ENCODE assay signal across 13 cellular contexts in genomic region chr16:74603848-74604247, GRCh38. TPM values are rescaled to one million over a fixed set of nuclear protein-coding genes. Genes with fewer than 3 reads are reported as not detected.
DNase-seq lines count a peak whose midpoint lies in the region; ATAC-seq, FAIRE-seq and TF ChIP-seq lines count a peak whose summit lies in the region.
"Had no signal": no experiment of that assay in that cellular context is flagged by ENCODE, and none has a peak within 500 bp of the region (broad histone marks: within the 10 kb centered on the region; RNA-seq: fewer than 3 reads in every experiment).

No MANE protein-coding gene starts in this region.

- 74% methylated on average over 3 of the region's 4 CpGs; no CpG with 5 or more reads in 1 of the 2 experiments for WGBS in IMR-90 (ENCODE audit: extremely low coverage in 2 of 2, insufficient read length in 1 of 2), 2 experiments
- 99% methylated on average over 4 of the region's 4 CpGs for WGBS in GM12878 (ENCODE audit: insufficient coverage, insufficient replicate concordance, low lambda C conversion rate, missing lambda C conversion rate)

- no peak overlapping the region for H4K5ac ChIP-seq in IMR-90 (ENCODE audit: low read depth, low read length)

- no peak overlapping the region for H2BK120ac ChIP-seq in IMR-90 (ENCODE audit: low read depth, low read length)

- in situ Hi-C loops in IMR-90 (cut with MboI; ENCODE audit: low sequenced_read_pairs) = no loop called here
- in situ Hi-C loops in GM12878 (cut with MboI) = no loop called here

- dilution Hi-C loops in IMR-90 (cut with HindIII; ENCODE audit: low sequenced_read_pairs, unreplicated experiment) = no loop called here

- peaks cover 82% of the 10 kb centered on the region for H3K4me1 Mint-ChIP-seq in CD4-positive, alpha-beta T cell (ENCODE audit: low read depth)
- H3K4me1 Mint-ChIP-seq in naive thymus-derived CD4-positive, alpha-beta T cell = peaks cover 65 to 87% (median 78%) of the 10 kb centered on the region in 7 donors
- peaks cover 28% of the 10 kb centered on the region for H3K4me1 Mint-ChIP-seq in endothelial cell (ENCODE audit: unreplicated experiment)

- H3K9ac ChIP-seq in IMR-90 (ENCODE audit: low read depth, low read length) (no peak overlapping the region), GM12878 (ENCODE audit: control insufficient read depth, insufficient read depth, low read length) (no peak overlapping the region)

- intact Hi-C loops in CD4-positive, alpha-beta T cell (cut with DNase I, micrococcal nuclease) = loop anchor here in 1 of 2 experiments (10.0 kb wide), 2 partner anchors 239 to 1939 kb away; no protein-coding TSS in a partner anchor
- intact Hi-C loops in IMR-90 (cut with micrococcal nuclease) = no loop called here
- intact Hi-C loops in GM12878 (cut with micrococcal nuclease; ENCODE audit: unreplicated experiment) = loop anchor here (10.0 kb wide), 1 partner anchor 109 kb away; no protein-coding TSS in a partner anchor
- intact Hi-C loops in naive thymus-derived CD4-positive, alpha-beta T cell (cut with micrococcal nuclease) = loop anchor here (2.0 to 10.0 kb wide), 5 partner anchors 37 to 861 kb away; partner anchors contain the start of gene TMEM170A (in 1 of the 2)
- intact Hi-C loops in sciatic nerve (cut with DNase I) = no loop called here

- H2BK20ac ChIP-seq in IMR-90 (ENCODE audit: low read depth, low read length) = no peak overlapping the region

- no peak overlapping the region for H3K4ac ChIP-seq in IMR-90 (ENCODE audit: low read depth, low read length)

- no TSS peak for BruUV-seq in IMR-90 (replicated peaks; lab: Mats Ljungman, UMichigan)
- BruUV-seq in GM12878 (replicated peaks; lab: Mats Ljungman, UMichigan) = no TSS peak

- H2AFZ ChIP-seq in IMR-90 (replicated peaks; ENCODE audit: low read length, poor library complexity) = no peak overlapping the region
- H2AFZ ChIP-seq in GM12878 (ENCODE audit: control insufficient read depth, low read depth, low read length) = no peak overlapping the region

- no peak overlapping the region for H3K56ac ChIP-seq in IMR-90 (ENCODE audit: extremely low read depth, insufficient read depth, low read length)

- no peak overlapping the region for H2BK15ac ChIP-seq in IMR-90 (ENCODE audit: low read depth, low read length)

- no peak overlapping the region for H2AK9ac ChIP-seq in IMR-90 (replicated peaks; ENCODE audit: low read depth, low read length, poor library complexity)

- TF ChIP-seq POLR2A in IMR-90 (IDR thresholded peaks at IDR 0.05; ENCODE audit: low read depth, low read length) = no peak
- TF ChIP-seq POLR2A in GM12878 (IDR thresholded peaks at IDR 0.05; ENCODE audit: low read depth, low read length) = no peak

- TF ChIP-seq RAD21 in IMR-90 (IDR thresholded peaks at IDR 0.05; ENCODE audit: low read length) (no peak), GM12878 (IDR thresholded peaks at IDR 0.05; ENCODE audit: insufficient read depth, low read depth, low read length) (no peak)

- no peak for ATAC-seq in CD4-positive, alpha-beta T cell (ENCODE audit: poor library complexity)
- ATAC-seq in IMR-90 (ENCODE audit: low read depth) (no peak), GM12878 (no peak), GM21825 (IDR thresholded peaks at IDR 0.05; ENCODE audit: unreplicated experiment) (no peak), sciatic nerve (no peak)
- no peak for ATAC-seq in naive thymus-derived CD4-positive, alpha-beta T cell
- ATAC-seq: esophagus mucosa had no signal

- no peaks in the 10 kb centered on the region for H3K9me3 ChIP-seq in CD4-positive, alpha-beta T cell (ENCODE audit: control insufficient read depth, low read length)
- no peaks in the 10 kb centered on the region for H3K9me3 ChIP-seq in IMR-90 (ENCODE audit: control insufficient read depth, insufficient read depth, low read length)
- no peaks in the 10 kb centered on the region for H3K9me3 ChIP-seq in GM12878 (replicated peaks; ENCODE audit: control insufficient read depth, insufficient read depth, low read length)
- no peaks in the 10 kb centered on the region for H3K9me3 ChIP-seq in naive thymus-derived CD4-positive, alpha-beta T cell (ENCODE audit: control insufficient read depth in 2 of 3, low read length in 3 of 3)
- H3K9me3 ChIP-seq: spleen had no signal

- no peak for DNase-seq in CD4-positive, alpha-beta T cell
- DNase-seq in IMR-90 (peak; percentile 21), GM12878 (ENCODE audit: low read depth, low spot score) (no peak), endothelial cell (ENCODE audit: low spot score) (no peak), KG1 (lab: John Stamatoyannopoulos, UW) (no peak), sciatic nerve (ENCODE audit: low spot score) (no peak)
- no peak for DNase-seq in naive thymus-derived CD4-positive, alpha-beta T cell
- DNase-seq: COR-L47; MM.1S; NK-92 treated with Interleukin-12 subunit alpha and Interleukin-12 subunit beta, amount 100 ng/mL, for 24 hours; spleen had no signal

- SMC1A ChIA-PET in GM12878 (lab: Charles Lee; ENCODE audit: uncharacterized antibody, unreplicated experiment) = interaction anchor here (1.2 kb wide), 1 partner anchor 74 kb away, joined by 3 read pairs; no protein-coding TSS in a partner anchor

- H3K9me1 ChIP-seq in IMR-90 (ENCODE audit: insufficient read depth, low read length) = peaks cover 9% of the 10 kb centered on the region

- peaks cover 57% of the 10 kb centered on the region for H4K20me1 ChIP-seq in IMR-90 (ENCODE audit: insufficient read depth, low read length)
- no peaks in the 10 kb centered on the region; the same call in 1 of the 2 replicates for H4K20me1 ChIP-seq in GM12878 (ENCODE audit: control insufficient read depth, insufficient read depth)

- no peak for FAIRE-seq in GM12878 (lab: Jason Lieb, UNC)

- TF ChIP-seq CTCF in CD4-positive, alpha-beta T cell (IDR thresholded peaks at IDR 0.05) = no peak
- no peak for TF ChIP-seq CTCF in IMR-90 (conservative IDR thresholded peaks at IDR 0.05; ENCODE audit: low read depth, low read length)
- no peak for TF ChIP-seq CTCF in GM12878 (IDR thresholded peaks at IDR 0.05 in 2 of 3, conservative IDR thresholded peaks at IDR 0.05 in 1 of 3; ENCODE audit: control insufficient read depth in 2 of 3, extremely low read depth in 1 of 3, insufficient read depth in 1 of 3, low read depth in 3 of 3, low read length in 3 of 3)
- no peak for TF ChIP-seq CTCF in endothelial cell (IDR thresholded peaks at IDR 0.05; ENCODE audit: unreplicated experiment)

- H3K14ac ChIP-seq in IMR-90 (replicated peaks; ENCODE audit: low read depth, low read length) = no peak overlapping the region

- peaks cover 12% of the 10 kb centered on the region for H3K4me1 ChIP-seq in IMR-90 (ENCODE audit: control insufficient read depth, insufficient read depth, low read length)
- peaks cover 11% of the 10 kb centered on the region; the same call in 1 of the 2 replicates for H3K4me1 ChIP-seq in GM12878 (ENCODE audit: control insufficient read depth, insufficient read depth, low read length)
- peaks cover 49 to 56% of the 10 kb centered on the region in 2 donors for H3K4me1 ChIP-seq in naive thymus-derived CD4-positive, alpha-beta T cell (ENCODE audit: control insufficient read depth in 2 of 2, insufficient read depth in 2 of 2, low read length in 2 of 2)

- peak overlapping the region; percentile 95 for H3K27ac Mint-ChIP-seq in CD4-positive, alpha-beta T cell
- H3K27ac Mint-ChIP-seq in naive thymus-derived CD4-positive, alpha-beta T cell = peak overlapping the region in 8 of 9 donors; percentile 87 to 97 (median 95)
- H3K27ac Mint-ChIP-seq in endothelial cell (ENCODE audit: unreplicated experiment) = no peak overlapping the region

- H4K8ac ChIP-seq in IMR-90 (ENCODE audit: low read depth in 2 of 2, low read length in 2 of 2) = no peak overlapping the region

- H2BK5ac ChIP-seq in IMR-90 (ENCODE audit: low read depth, low read length, poor library complexity, severe bottlenecking) = no peak overlapping the region

- TF ChIP-seq EP300 in GM12878 (IDR thresholded peaks at IDR 0.05; ENCODE audit: borderline replicate concordance in 1 of 2, control insufficient read depth in 1 of 2, low read depth in 2 of 2, low read length in 2 of 2) = no peak

- H3K27ac ChIP-seq in CD4-positive, alpha-beta T cell (ENCODE audit: low read depth, low read length) = no peak overlapping the region
- H3K27ac ChIP-seq in IMR-90 (ENCODE audit: insufficient read depth, low read length) (no peak overlapping the region), GM12878 (ENCODE audit: control insufficient read depth, insufficient read depth) (no peak overlapping the region)
- peak overlapping the region; percentile 91 for H3K27ac ChIP-seq in naive thymus-derived CD4-positive, alpha-beta T cell (ENCODE audit: low read depth, low read length)
- H3K27ac ChIP-seq: spleen had no signal

- H3K79me2 ChIP-seq in GM12878 (ENCODE audit: control insufficient read depth, insufficient read depth, low read length) = peaks cover 73% of the 10 kb centered on the region

- H3K18ac ChIP-seq in IMR-90 (ENCODE audit: low read depth, low read length) = no peak overlapping the region

- H3K27me3 ChIP-seq in CD4-positive, alpha-beta T cell (ENCODE audit: control insufficient read depth, insufficient read depth, low read length) = no peaks in the 10 kb centered on the region
- H3K27me3 ChIP-seq in IMR-90 (ENCODE audit: control insufficient read depth, insufficient read depth, low read length) (no peaks in the 10 kb centered on the region), GM12878 (replicated peaks in 1 of 2; ENCODE audit: control insufficient read depth in 2 of 2, insufficient read depth in 2 of 2, low read length in 1 of 2) (no peaks in the 10 kb centered on the region)
- H3K27me3 ChIP-seq in naive thymus-derived CD4-positive, alpha-beta T cell (ENCODE audit: control insufficient read depth in 2 of 2, insufficient read depth in 2 of 2, low read length in 2 of 2) = no peaks in the 10 kb centered on the region
- H3K27me3 ChIP-seq: spleen had no signal

- CTCF ChIA-PET in CD4-positive, alpha-beta T cell (lab: Charles Lee) = no interaction called here
- CTCF ChIA-PET in IMR-90 (lab: Yijun Ruan, JAX) (no interaction called here), GM12878 (lab: Yijun Ruan, JAX) (no interaction called here)
- CTCF ChIA-PET in naive thymus-derived CD4-positive, alpha-beta T cell (lab: Charles Lee) = interaction anchor here (0.8 kb wide), 1 partner anchor 14 kb away, joined by 3 read pairs; no protein-coding TSS in a partner anchor

- H3K4me3 Mint-ChIP-seq in CD4-positive, alpha-beta T cell = peak overlapping the region; percentile 95
- H3K4me3 Mint-ChIP-seq in naive thymus-derived CD4-positive, alpha-beta T cell = peak overlapping the region; percentile 88 to 100 (median 98)
- no peak overlapping the region for H3K4me3 Mint-ChIP-seq in endothelial cell (ENCODE audit: unreplicated experiment)

- H3K36me3 Mint-ChIP-seq in CD4-positive, alpha-beta T cell (ENCODE audit: low read depth) = peaks cover 38% of the 10 kb centered on the region
- H3K36me3 Mint-ChIP-seq in naive thymus-derived CD4-positive, alpha-beta T cell = peaks cover 0 to 23% (median 8%) of the 10 kb centered on the region in 5 donors
- H3K36me3 Mint-ChIP-seq in endothelial cell (ENCODE audit: low read depth, unreplicated experiment) = peaks cover 10% of the 10 kb centered on the region

- H3K27me3 Mint-ChIP-seq in CD4-positive, alpha-beta T cell = no peaks in the 10 kb centered on the region
- no peaks in the 10 kb centered on the region for H3K27me3 Mint-ChIP-seq in naive thymus-derived CD4-positive, alpha-beta T cell
- H3K27me3 Mint-ChIP-seq in endothelial cell (ENCODE audit: unreplicated experiment) = peaks cover 5% of the 10 kb centered on the region

- RAD21 ChIA-PET in GM12878 (lab: Charles Lee; ENCODE audit: unreplicated experiment) = interaction anchor here (0.7 kb wide), 1 partner anchor 32 kb away, joined by 4 read pairs; no protein-coding TSS in a partner anchor

- no peak overlapping the region for H3K4me2 ChIP-seq in IMR-90 (ENCODE audit: low read depth, low read length)
- peak overlapping the region; percentile 53 for H3K4me2 ChIP-seq in GM12878 (ENCODE audit: control insufficient read depth, insufficient read depth)

- POLR2A ChIA-PET in CD4-positive, alpha-beta T cell (lab: Charles Lee) = interaction anchor here (0.6 kb wide), 1 partner anchor 64 kb away, joined by 3 read pairs; no protein-coding TSS in a partner anchor
- POLR2A ChIA-PET in IMR-90 (lab: Charles Lee; ENCODE audit: unreplicated experiment) = no interaction called here
- POLR2A ChIA-PET in GM12878 (lab: Charles Lee) = no interaction called here
- POLR2A ChIA-PET in naive thymus-derived CD4-positive, alpha-beta T cell (lab: Charles Lee) = interaction anchor here (0.6 kb wide), 2 partner anchors 19 to 124 kb away, joined by 4 read pairs; no protein-coding TSS in a partner anchor

- H3K79me1 ChIP-seq in IMR-90 (ENCODE audit: low read depth in 1 of 2, low read length in 2 of 2) = peaks cover 6 to 55% of the 10 kb centered on the region in 2 experiments; a peak in 3 of 4 replicates

- H3K4me3 ChIP-seq in IMR-90 (ENCODE audit: insufficient read depth, low read depth, low read length) (no peak overlapping the region), GM12878 (peak overlapping the region; percentile 93; the same call in 1 of the 2 replicates)
- no peak overlapping the region for H3K4me3 ChIP-seq in naive thymus-derived CD4-positive, alpha-beta T cell (ENCODE audit: low read length)

- H3K9me3 Mint-ChIP-seq in CD4-positive, alpha-beta T cell = no peaks in the 10 kb centered on the region
- no peaks in the 10 kb centered on the region for H3K9me3 Mint-ChIP-seq in naive thymus-derived CD4-positive, alpha-beta T cell
- H3K9me3 Mint-ChIP-seq in endothelial cell (ENCODE audit: unreplicated experiment) = no peaks in the 10 kb centered on the region

- H4K91ac ChIP-seq in IMR-90 (ENCODE audit: insufficient read depth, low read depth, low read length) = no peak overlapping the region

- H3K36me3 ChIP-seq in IMR-90 (ENCODE audit: control insufficient read depth, insufficient read depth, low read length) (peaks cover 3% of the 10 kb centered on the region; the same call in 1 of the 2 replicates), GM12878 (ENCODE audit: control insufficient read depth in 2 of 2, insufficient read depth in 2 of 2, low read length in 1 of 2) (no peaks in the 10 kb centered on the region)
- H3K36me3 ChIP-seq in naive thymus-derived CD4-positive, alpha-beta T cell (ENCODE audit: control insufficient read depth in 2 of 3, insufficient read depth in 3 of 3, low read length in 3 of 3) = peaks cover 0 to 9% (median 0%) of the 10 kb centered on the region in 3 experiments
- H3K36me3 ChIP-seq: spleen had no signal

- H3K23ac ChIP-seq in IMR-90 (ENCODE audit: low read depth, low read length) = no peak overlapping the region

- H2AK5ac ChIP-seq in IMR-90 (ENCODE audit: low read depth, low read length) = no peak overlapping the region

RNA-seq across cellular contexts. Expression of gene GLG1, which starts 3.1 kb away (rescaled TPM):
- 100 to 1,000 TPM; 110 to 114 TPM for total RNA-seq in CD4-positive, alpha-beta T cell
- total RNA-seq in IMR-90 (2012; rRNA removed) = 90.0 and 91.0 TPM in 2 replicates
- 93.1 and 107 TPM in 2 replicates for polyA plus RNA-seq in IMR-90 (2012; rRNA removed)
- 51.2 and 73.5 TPM in 2 replicates for polyA plus RNA-seq in IMR-90 (2012; cell fraction: cytosol; rRNA removed)
- 46.2 and 115 TPM in 2 replicates for polyA plus RNA-seq in IMR-90 (2012; cell fraction: nucleus; rRNA removed; ENCODE audit: low replicate concordance)
- total RNA-seq in GM12878 (2013; cell fraction: nucleolus; rRNA removed) = 319 and 340 TPM in 2 replicates
- total RNA-seq in GM12878 (2014; rRNA removed) = 27.0 and 31.0 TPM in 2 replicates
- total RNA-seq in GM12878 (2014; rRNA removed; fragmentation: Illumina TruSeq; extraction: Trizol) = 28.5 and 29.0 TPM in 2 replicates
- total RNA-seq in GM12878 (2021) = 41.9 and 45.5 TPM in 2 replicates
- polyA plus RNA-seq in GM12878 (2011; ENCODE audit: low read depth) = 30.1 TPM
- 32.4 and 42.4 TPM in 2 replicates for polyA plus RNA-seq in GM12878 (2011; rRNA removed)
- 22.5 and 30.2 TPM in 2 replicates for polyA plus RNA-seq in GM12878 (2011; cell fraction: cytosol; rRNA removed)
- 48.5 and 53.6 TPM in 2 replicates for polyA plus RNA-seq in GM12878 (2011; cell fraction: nucleus; rRNA removed)
- 42.0 and 45.0 TPM in 2 replicates for polyA plus RNA-seq in GM12878 (2012)
- polyA plus RNA-seq in GM12878 (2014; fragmentation: Illumina TruSeq; extraction: Trizol) = 24.3 and 27.4 TPM in 2 replicates
- 1 to 10 TPM; 7.6 to 9.6 TPM for polyA plus RNA-seq in GM12878 (2014; fragmentation: Nextera tagmentation; extraction: Ambion mirVana)
- 22.4 and 24.5 TPM in 2 replicates for polyA plus RNA-seq in GM12878 (2014; rRNA removed)
- 10 to 100 TPM; 41.0 to 49.4 TPM for polyA plus RNA-seq in GM12878 (2016; fragmentation: Nextera tagmentation; extraction: Ambion mirVana)
- polyA minus RNA-seq in GM12878 (2011; rRNA and poly(A)+ RNA removed) = 72.0 and 85.2 TPM in 2 replicates
- 22.8 and 24.6 TPM in 2 replicates for polyA minus RNA-seq in GM12878 (2011; cell fraction: cytosol; rRNA and poly(A)+ RNA removed)
- polyA minus RNA-seq in GM12878 (2011; cell fraction: nucleus; rRNA and poly(A)+ RNA removed) = 32.6 and 51.8 TPM in 2 replicates
- 100 to 1,000 TPM; 125 to 198 (median 188) TPM for total RNA-seq in naive thymus-derived CD4-positive, alpha-beta T cell
- 100 to 1,000 TPM; 181 to 285 TPM for polyA plus RNA-seq in naive thymus-derived CD4-positive, alpha-beta T cell
- total RNA-seq in endothelial cell (ENCODE audit: unreplicated experiment) = 153 TPM
- total RNA-seq in sciatic nerve = 145 TPM

Comparison
In these comparisons a context has a peak if more than half of its experiments do, and no peak if none do; other contexts are left out.
1. POLR2A ChIA-PET loops: an anchor here in CD4-positive, alpha-beta T cell (0.6 kb wide) and naive thymus-derived CD4-positive, alpha-beta T cell (0.6 kb wide); none called in IMR-90 and GM12878.
2. intact Hi-C loops: an anchor here in GM12878 (10.0 kb wide) and naive thymus-derived CD4-positive, alpha-beta T cell (2.0 to 10.0 kb wide); none called in IMR-90 and sciatic nerve.